24 cellular contexts compared by ENCODE assay signal in the genomic region with DNA sequence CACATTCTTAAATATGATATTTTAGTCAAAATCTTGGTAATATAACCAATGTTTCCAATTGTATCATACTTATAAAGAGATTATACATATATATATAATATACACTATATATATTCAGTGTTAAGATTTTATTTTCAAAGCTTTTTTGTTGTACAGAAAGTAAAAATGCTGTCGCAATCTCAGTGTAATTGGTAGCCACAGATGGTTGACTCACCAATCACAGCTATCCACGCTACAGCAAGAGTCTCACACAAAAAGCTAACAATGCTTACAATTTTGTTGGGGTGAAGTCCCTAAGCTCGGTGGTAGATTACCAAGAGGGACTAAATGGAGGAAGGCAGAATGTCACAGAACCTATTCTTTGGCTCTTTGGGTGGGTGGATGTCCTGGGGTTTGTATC. TPM values are rescaled to one million over a fixed set of nuclear protein-coding genes. Genes with fewer than 3 reads are reported as not detected.
DNase-seq lines count a peak whose midpoint lies in the region; ATAC-seq, FAIRE-seq and TF ChIP-seq lines count a peak whose summit lies in the region.
"Had no signal": no experiment of that assay in that cellular context is flagged by ENCODE, and none has a peak within 500 bp of the region (broad histone marks: within the 10 kb centered on the region; RNA-seq: fewer than 3 reads in every experiment).

No MANE protein-coding gene starts in this region.

- DNase-seq in AG04450 (ENCODE audit: low read depth, low spot score): peak; percentile 16
- peak; percentile 67 for DNase-seq in HCEC 1CT
- peak; percentile 66 for DNase-seq in bronchial epithelial cell (ENCODE audit: low read depth)
- peak; percentile 46 for DNase-seq in fibroblast of villous mesenchyme (ENCODE audit: low read depth)
- DNase-seq in GM20000 (ENCODE audit: low spot score): no peak
- no peak for DNase-seq in aorta
- DNase-seq in posterior vena cava (ENCODE audit: low spot score): no peak
- DNase-seq: activated CD4-positive, alpha-beta T cell treated with anti-CD3 and anti-CD28 coated beads, Interleukin-2, amount 10 ng/mL, durations not matched to agents 24 days and 14 days; activated CD8-positive, alpha-beta memory T cell treated with anti-CD3 and anti-CD28 coated beads, Interleukin-2, amount 10 ng/mL, durations not matched to agents 7 days and 5 days; cerebellar nuclear complex; kidney glomerular epithelial cell; NCI-H1105; NCI-H2029; small intestine; upper lobe of right lung had no signal

- WGBS in aorta, 2 donors: 92 to 95% methylated on average over 3 of the region's 3 CpGs

- H3K27me3 ChIP-seq in AG04450 (ENCODE audit: control insufficient read depth, insufficient read depth, low read length): peaks cover 3% of the 10 kb centered on the region
- H3K27me3 ChIP-seq in bronchial epithelial cell (ENCODE audit: control insufficient read depth, insufficient read depth, low read length): no peaks in the 10 kb centered on the region
- no peaks in the 10 kb centered on the region for H3K27me3 ChIP-seq in aorta (ENCODE audit: control insufficient read depth in 1 of 2, insufficient read depth in 2 of 2, low read length in 1 of 2)
- H3K27me3 ChIP-seq: ascending aorta had no signal

- intact Hi-C loops in aorta (cut with DNase I) (no loop called here), posterior vena cava (cut with DNase I) (no loop called here)

- peaks cover 3% of the 10 kb centered on the region; the same call in 1 of the 2 replicates for H3K9me3 ChIP-seq in AG04450 (ENCODE audit: control insufficient read depth, insufficient read depth, low read length)
- H3K9me3 ChIP-seq in aorta (ENCODE audit: control insufficient read depth, low read length): no peaks in the 10 kb centered on the region
- H3K9me3 ChIP-seq: A549, ascending aorta, upper lobe of right lung had no signal

- H3K4me1 ChIP-seq in aorta (ENCODE audit: control insufficient read depth in 1 of 2, insufficient read depth in 2 of 2, low read length in 2 of 2): no peaks in the 10 kb centered on the region
- H3K4me1 ChIP-seq: A549, ascending aorta, upper lobe of right lung had no signal

- TF ChIP-seq CTCF in AG04450 (IDR thresholded peaks at IDR 0.05; ENCODE audit: low read depth, low read length) (no peak), bronchial epithelial cell (IDR thresholded peaks at IDR 0.05; ENCODE audit: insufficient read depth, low read length, severe bottlenecking) (no peak), fibroblast of villous mesenchyme (IDR thresholded peaks at IDR 0.05; ENCODE audit: insufficient read depth, low read depth, low read length) (no peak), GM20000 (IDR thresholded peaks at IDR 0.05; ENCODE audit: extremely low read depth, missing control alignments) (no peak)

- POLR2A ChIA-PET in AG04450 (lab: Yijun Ruan, JAX): interaction anchor here (0.6 to 1.6 kb wide), 2 partner anchors 72 to 195 kb away, joined by 3 to 6 read pairs; no protein-coding TSS in a partner anchor

- H3K27ac ChIP-seq in AG04450 (ENCODE audit: low read depth, low read length): peak overlapping the region; percentile 25
- no peak overlapping the region for H3K27ac ChIP-seq in aorta (ENCODE audit: low read depth in 1 of 2, low read length in 2 of 2)
- H3K27ac ChIP-seq: A549, ascending aorta, upper lobe of right lung had no signal

- H3K36me3 ChIP-seq in bronchial epithelial cell (ENCODE audit: control insufficient read depth, insufficient read depth, low read length) (no peaks in the 10 kb centered on the region), aorta (ENCODE audit: control insufficient read depth in 1 of 2, insufficient read depth in 2 of 2, low read length in 1 of 2) (no peaks in the 10 kb centered on the region)
- H3K36me3 ChIP-seq: ascending aorta, upper lobe of right lung had no signal

- CTCF ChIA-PET in AG04450 (lab: Charles Lee): interaction anchor here (1.1 to 23.6 kb wide), 2 partner anchors 9 to 149 kb away, joined by 3 to 728 read pairs; no protein-coding TSS in a partner anchor

- FAIRE-seq in bronchial epithelial cell (lab: Jason Lieb, UNC): no peak
- FAIRE-seq: D721Med, small intestine had no signal

- no peak for ATAC-seq in GM19397 (IDR thresholded peaks at IDR 0.05; ENCODE audit: unreplicated experiment)
- no peak for ATAC-seq in aorta (ENCODE audit: low FRiP score)
- ATAC-seq: A549; activated CD8-positive, alpha-beta memory T cell treated with anti-CD3 and anti-CD28 coated beads, Interleukin-2, amount 10 ng/mL, durations not matched to agents 7 days and 5 days; upper lobe of right lung had no signal

- H3K4me3 ChIP-seq in AG04450 (ENCODE audit: low read depth, low read length): no peak overlapping the region
- H3K4me3 ChIP-seq in bronchial epithelial cell (ENCODE audit: low read depth, low read length): no peak overlapping the region
- H3K4me3 ChIP-seq in fibroblast of villous mesenchyme (ENCODE audit: low read depth, low read length): no peak overlapping the region
- H3K4me3 ChIP-seq in aorta (ENCODE audit: low read length in 2 of 2): no peak overlapping the region
- H3K4me3 ChIP-seq: A549, ascending aorta, upper lobe of right lung had no signal

RNA-seq across cellular contexts. Expression of a gene that starts 16.9 kb away (rescaled TPM):
- polyA plus RNA-seq in AG04450 (2011; rRNA removed): not detected in 2 replicates
- polyA minus RNA-seq in AG04450 (2011; rRNA and poly(A)+ RNA removed): not detected in 2 replicates
- total RNA-seq in bronchial epithelial cell: 0.26 TPM in 1 of 2 replicates, not detected in the other
- 0.64 and 0.86 TPM in 2 replicates for total RNA-seq in fibroblast of villous mesenchyme
- under 1 TPM; 0.45 to 0.84 TPM for total RNA-seq in aorta
- polyA plus RNA-seq in aorta: not detected
- total RNA-seq in posterior vena cava: under 1 TPM in 1 of 2 donors, not detected in 1; 0.52 TPM
- total RNA-seq: activated CD4-positive, alpha-beta T cell treated with anti-CD3 and anti-CD28 coated beads, Interleukin-2, amount 10 ng/mL, durations not matched to agents 24 days and 14 days; activated CD8-positive, alpha-beta memory T cell treated with anti-CD3 and anti-CD28 coated beads, Interleukin-2, amount 10 ng/mL, durations not matched to agents 7 days and 5 days; activated T-helper 1 cell treated with anti-CD3 and anti-CD28 coated beads, Interleukin-12 subunit alpha, Interleukin-12 subunit beta, Interleukin-2, Interleukin-4 antibody, amounts not matched to agents 30 ng/mL and 10 ng/mL and 1 ng/mL, durations not matched to agents 14 hours and 24 hours and 36 hours; ascending aorta; epithelial cell of proximal tubule; renal cortical epithelial cell; T-helper 2 cell treated with Interferon-gamma antibody and Interleukin-4, amounts not matched to agents 100 ng/mL and 5 ng/mL, for 36 hours had no signal
- polyA plus RNA-seq: A549, CD14-positive monocyte had no signal

Comparison
In these comparisons a context has a peak if more than half of its experiments do, and no peak if none do; other contexts are left out.
1. DNase-seq: peak in AG04450 (single experiment), HCEC 1CT (single experiment), bronchial epithelial cell (single experiment) and fibroblast of villous mesenchyme (single experiment); none in GM20000 (single experiment), aorta (0 of 2) and posterior vena cava (single experiment).